ENCODE assay signal across 2 cellular contexts in the genomic region with DNA sequence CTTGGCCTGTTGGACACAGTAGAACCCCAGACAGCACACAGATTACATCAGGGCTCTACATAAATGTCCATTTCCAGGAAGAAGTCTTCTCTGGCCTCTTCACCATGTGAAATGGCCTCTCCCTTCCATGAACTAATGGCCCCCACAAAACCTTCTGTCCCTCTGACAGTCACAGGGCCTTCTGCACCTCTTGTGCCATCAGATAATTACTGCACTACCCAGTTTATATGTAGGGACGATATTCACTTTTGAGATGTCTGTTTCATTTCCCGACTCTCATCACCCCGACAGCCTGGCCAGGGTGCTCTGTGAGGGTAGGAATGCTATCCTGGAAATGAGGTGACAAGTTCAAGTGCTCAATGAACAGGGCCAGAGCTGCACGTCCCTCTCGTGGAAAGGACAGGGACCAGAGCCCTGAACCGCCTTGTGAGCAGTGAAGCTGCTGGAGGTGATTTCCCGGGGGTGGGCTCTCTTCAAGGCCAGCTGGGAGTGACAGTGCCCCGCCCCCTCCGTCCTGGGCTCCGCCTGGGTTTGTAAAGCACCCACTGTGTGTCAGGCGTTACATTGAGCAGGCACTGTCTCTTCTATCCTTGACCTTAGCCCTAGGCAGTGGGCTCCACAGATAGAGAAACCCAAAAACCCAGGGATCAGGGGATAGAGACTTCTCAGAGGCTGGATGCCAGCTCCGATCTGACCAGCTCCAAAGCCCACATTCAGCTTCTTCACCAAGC.
TF ChIP-seq lines count a peak whose summit lies in the region.

No MANE protein-coding gene starts in this region.

TF ChIP-seq in IMR-90, 13 proteins besides CTCF, POLR2A, EP300 and RAD21:
- no peak for TF ChIP-seq RFX5 (IDR thresholded peaks at IDR 0.05; ENCODE audit: low read depth, low read length)
- TF ChIP-seq MXI1 (IDR thresholded peaks at IDR 0.05; ENCODE audit: borderline replicate concordance, low read depth, low read length) = no peak
- no peak for TF ChIP-seq NFE2L2 (IDR thresholded peaks at IDR 0.05; ENCODE audit: low read depth, low read length)
- TF ChIP-seq CEBPB (IDR thresholded peaks at IDR 0.05; ENCODE audit: low read depth, low read length) = no peak
- TF ChIP-seq SMC3 (IDR thresholded peaks at IDR 0.05; ENCODE audit: low read depth, low read length) = no peak
- TF ChIP-seq RCOR1 (IDR thresholded peaks at IDR 0.05; ENCODE audit: insufficient replicate concordance, low read length) = no peak
- TF ChIP-seq, protein P1, sequence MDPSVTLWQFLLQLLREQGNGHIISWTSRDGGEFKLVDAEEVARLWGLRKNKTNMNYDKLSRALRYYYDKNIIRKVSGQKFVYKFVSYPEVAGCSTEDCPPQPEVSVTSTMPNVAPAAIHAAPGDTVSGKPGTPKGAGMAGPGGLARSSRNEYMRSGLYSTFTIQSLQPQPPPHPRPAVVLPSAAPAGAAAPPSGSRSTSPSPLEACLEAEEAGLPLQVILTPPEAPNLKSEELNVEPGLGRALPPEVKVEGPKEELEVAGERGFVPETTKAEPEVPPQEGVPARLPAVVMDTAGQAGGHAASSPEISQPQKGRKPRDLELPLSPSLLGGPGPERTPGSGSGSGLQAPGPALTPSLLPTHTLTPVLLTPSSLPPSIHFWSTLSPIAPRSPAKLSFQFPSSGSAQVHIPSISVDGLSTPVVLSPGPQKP (IDR thresholded peaks at IDR 0.05; ENCODE audit: borderline replicate concordance, low read depth, low read length) = no peak
- TF ChIP-seq MAZ (IDR thresholded peaks at IDR 0.05; ENCODE audit: borderline replicate concordance, low read depth, low read length) = no peak
- TF ChIP-seq BHLHE40 (IDR thresholded peaks at IDR 0.05; ENCODE audit: low read depth, low read length) = no peak
- no peak for TF ChIP-seq CHD1 (IDR thresholded peaks at IDR 0.05; ENCODE audit: low read depth, low read length)
- TF ChIP-seq MAFK (IDR thresholded peaks at IDR 0.05; ENCODE audit: low read depth, low read length) = no peak
- TF ChIP-seq, protein P2, sequence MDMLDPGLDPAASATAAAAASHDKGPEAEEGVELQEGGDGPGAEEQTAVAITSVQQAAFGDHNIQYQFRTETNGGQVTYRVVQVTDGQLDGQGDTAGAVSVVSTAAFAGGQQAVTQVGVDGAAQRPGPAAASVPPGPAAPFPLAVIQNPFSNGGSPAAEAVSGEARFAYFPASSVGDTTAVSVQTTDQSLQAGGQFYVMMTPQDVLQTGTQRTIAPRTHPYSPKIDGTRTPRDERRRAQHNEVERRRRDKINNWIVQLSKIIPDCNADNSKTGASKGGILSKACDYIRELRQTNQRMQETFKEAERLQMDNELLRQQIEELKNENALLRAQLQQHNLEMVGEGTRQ (IDR thresholded peaks at IDR 0.05; ENCODE audit: low read depth, low read length) = no peak
- no peak for TF ChIP-seq FOS (IDR thresholded peaks at IDR 0.05; ENCODE audit: low read depth, low read length)

TF ChIP-seq in K562, 482 proteins besides CTCF, POLR2A, EP300 and RAD21:
- TF ChIP-seq HCFC1 (IDR thresholded peaks at IDR 0.05; ENCODE audit: low read depth, low read length) (peak; percentile 14; the same call in 1 of the 2 replicates), MAFK (IDR thresholded peaks at IDR 0.05; ENCODE audit: low read length) (peak; percentile 1; the same call in 1 of the 2 replicates), PML (IDR thresholded peaks at IDR 0.05; ENCODE audit: low read length) (no peak), EWSR1 (IDR thresholded peaks at IDR 0.05; ENCODE audit: borderline replicate concordance, low read depth, partially characterized antibody) (no peak), BHLHE40 (IDR thresholded peaks at IDR 0.05; ENCODE audit: low read length) (peak; percentile 3; the same call in 1 of the 2 replicates), ATF7 (IDR thresholded peaks at IDR 0.05) (no peak), BRD9 (IDR thresholded peaks at IDR 0.05; ENCODE audit: low read depth, partially characterized antibody) (no peak), GTF2F1 (IDR thresholded peaks at IDR 0.05; ENCODE audit: low read depth, low read length) (peak; percentile 63), PYGO2 (tag; IDR thresholded peaks at IDR 0.05) (no peak), GATA2 (CRISPR knock-in tag; IDR thresholded peaks at IDR 0.05) (no peak), ZFP36 (IDR thresholded peaks at IDR 0.05; ENCODE audit: low read depth, low read length, partially characterized antibody) (no peak)
- TF ChIP-seq, protein P3, sequence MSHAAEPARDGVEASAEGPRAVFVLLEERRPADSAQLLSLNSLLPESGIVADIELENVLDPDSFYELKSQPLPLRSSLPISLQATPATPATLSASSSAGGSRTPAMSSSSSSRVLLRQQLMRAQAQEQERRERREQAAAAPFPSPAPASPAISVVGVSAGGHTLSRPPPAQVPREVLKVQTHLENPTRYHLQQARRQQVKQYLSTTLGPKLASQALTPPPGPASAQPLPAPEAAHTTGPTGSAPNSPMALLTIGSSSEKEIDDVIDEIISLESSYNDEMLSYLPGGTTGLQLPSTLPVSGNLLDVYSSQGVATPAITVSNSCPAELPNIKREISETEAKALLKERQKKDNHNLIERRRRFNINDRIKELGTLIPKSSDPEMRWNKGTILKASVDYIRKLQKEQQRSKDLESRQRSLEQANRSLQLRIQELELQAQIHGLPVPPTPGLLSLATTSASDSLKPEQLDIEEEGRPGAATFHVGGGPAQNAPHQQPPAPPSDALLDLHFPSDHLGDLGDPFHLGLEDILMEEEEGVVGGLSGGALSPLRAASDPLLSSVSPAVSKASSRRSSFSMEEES (CRISPR knock-in tag; IDR thresholded peaks at IDR 0.05) = no peak
- TF ChIP-seq, protein P4, sequence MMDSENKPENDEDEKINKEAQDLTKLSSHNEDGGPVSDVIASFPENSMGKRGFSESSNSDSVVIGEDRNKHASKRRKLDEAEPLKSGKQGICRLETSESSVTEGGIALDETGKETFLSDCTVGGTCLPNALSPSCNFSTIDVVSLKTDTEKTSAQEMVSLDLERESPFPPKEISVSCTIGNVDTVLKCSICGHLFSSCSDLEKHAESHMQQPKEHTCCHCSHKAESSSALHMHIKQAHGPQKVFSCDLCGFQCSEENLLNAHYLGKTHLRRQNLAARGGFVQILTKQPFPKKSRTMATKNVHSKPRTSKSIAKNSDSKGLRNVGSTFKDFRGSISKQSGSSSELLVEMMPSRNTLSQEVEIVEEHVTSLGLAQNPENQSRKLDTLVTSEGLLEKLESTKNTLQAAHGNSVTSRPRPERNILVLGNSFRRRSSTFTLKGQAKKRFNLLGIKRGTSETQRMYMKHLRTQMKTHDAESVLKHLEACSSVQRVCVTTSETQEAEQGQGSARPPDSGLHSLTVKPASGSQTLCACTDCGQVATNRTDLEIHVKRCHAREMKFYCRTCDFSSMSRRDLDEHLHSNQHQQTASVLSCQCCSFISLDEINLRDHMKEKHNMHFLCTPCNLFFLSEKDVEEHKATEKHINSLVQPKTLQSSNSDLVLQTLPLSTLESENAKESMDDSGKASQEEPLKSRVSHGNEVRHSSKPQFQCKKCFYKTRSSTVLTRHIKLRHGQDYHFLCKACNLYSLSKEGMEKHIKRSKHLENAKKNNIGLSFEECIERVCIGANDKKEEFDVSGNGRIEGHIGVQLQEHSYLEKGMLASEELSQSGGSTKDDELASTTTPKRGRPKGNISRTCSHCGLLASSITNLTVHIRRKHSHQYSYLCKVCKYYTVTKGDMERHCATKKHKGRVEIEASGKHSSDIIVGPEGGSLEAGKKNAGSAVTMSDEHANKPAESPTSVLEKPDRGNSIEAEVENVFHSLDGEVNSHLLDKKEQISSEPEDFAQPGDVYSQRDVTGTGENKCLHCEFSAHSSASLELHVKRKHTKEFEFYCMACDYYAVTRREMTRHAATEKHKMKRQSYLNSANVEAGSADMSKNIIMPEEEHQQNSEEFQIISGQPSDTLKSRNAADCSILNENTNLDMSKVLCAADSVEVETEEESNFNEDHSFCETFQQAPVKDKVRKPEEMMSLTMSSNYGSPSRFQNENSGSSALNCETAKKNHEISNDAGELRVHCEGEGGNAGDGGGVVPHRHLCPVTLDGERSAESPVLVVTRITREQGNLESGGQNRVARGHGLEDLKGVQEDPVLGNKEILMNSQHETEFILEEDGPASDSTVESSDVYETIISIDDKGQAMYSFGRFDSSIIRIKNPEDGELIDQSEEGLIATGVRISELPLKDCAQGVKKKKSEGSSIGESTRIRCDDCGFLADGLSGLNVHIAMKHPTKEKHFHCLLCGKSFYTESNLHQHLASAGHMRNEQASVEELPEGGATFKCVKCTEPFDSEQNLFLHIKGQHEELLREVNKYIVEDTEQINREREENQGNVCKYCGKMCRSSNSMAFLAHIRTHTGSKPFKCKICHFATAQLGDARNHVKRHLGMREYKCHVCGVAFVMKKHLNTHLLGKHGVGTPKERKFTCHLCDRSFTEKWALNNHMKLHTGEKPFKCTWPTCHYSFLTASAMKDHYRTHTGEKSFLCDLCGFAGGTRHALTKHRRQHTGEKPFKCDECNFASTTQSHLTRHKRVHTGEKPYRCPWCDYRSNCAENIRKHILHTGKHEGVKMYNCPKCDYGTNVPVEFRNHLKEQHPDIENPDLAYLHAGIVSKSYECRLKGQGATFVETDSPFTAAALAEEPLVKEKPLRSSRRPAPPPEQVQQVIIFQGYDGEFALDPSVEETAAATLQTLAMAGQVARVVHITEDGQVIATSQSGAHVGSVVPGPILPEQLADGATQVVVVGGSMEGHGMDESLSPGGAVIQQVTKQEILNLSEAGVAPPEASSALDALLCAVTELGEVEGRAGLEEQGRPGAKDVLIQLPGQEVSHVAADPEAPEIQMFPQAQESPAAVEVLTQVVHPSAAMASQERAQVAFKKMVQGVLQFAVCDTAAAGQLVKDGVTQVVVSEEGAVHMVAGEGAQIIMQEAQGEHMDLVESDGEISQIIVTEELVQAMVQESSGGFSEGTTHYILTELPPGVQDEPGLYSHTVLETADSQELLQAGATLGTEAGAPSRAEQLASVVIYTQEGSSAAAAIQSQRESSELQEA (IDR thresholded peaks at IDR 0.05; ENCODE audit: low read depth) = no peak
- TF ChIP-seq, protein P5, sequence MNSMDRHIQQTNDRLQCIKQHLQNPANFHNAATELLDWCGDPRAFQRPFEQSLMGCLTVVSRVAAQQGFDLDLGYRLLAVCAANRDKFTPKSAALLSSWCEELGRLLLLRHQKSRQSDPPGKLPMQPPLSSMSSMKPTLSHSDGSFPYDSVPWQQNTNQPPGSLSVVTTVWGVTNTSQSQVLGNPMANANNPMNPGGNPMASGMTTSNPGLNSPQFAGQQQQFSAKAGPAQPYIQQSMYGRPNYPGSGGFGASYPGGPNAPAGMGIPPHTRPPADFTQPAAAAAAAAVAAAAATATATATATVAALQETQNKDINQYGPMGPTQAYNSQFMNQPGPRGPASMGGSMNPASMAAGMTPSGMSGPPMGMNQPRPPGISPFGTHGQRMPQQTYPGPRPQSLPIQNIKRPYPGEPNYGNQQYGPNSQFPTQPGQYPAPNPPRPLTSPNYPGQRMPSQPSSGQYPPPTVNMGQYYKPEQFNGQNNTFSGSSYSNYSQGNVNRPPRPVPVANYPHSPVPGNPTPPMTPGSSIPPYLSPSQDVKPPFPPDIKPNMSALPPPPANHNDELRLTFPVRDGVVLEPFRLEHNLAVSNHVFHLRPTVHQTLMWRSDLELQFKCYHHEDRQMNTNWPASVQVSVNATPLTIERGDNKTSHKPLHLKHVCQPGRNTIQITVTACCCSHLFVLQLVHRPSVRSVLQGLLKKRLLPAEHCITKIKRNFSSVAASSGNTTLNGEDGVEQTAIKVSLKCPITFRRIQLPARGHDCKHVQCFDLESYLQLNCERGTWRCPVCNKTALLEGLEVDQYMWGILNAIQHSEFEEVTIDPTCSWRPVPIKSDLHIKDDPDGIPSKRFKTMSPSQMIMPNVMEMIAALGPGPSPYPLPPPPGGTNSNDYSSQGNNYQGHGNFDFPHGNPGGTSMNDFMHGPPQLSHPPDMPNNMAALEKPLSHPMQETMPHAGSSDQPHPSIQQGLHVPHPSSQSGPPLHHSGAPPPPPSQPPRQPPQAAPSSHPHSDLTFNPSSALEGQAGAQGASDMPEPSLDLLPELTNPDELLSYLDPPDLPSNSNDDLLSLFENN (IDR thresholded peaks at IDR 0.05; ENCODE audit: low read depth in 2 of 2, low read length in 2 of 2) = 0 out of 4 replicates have a peak, but pooled peaks of 1 of the 2 experiments have one; percentile 17
- TF ChIP-seq, protein P6, sequence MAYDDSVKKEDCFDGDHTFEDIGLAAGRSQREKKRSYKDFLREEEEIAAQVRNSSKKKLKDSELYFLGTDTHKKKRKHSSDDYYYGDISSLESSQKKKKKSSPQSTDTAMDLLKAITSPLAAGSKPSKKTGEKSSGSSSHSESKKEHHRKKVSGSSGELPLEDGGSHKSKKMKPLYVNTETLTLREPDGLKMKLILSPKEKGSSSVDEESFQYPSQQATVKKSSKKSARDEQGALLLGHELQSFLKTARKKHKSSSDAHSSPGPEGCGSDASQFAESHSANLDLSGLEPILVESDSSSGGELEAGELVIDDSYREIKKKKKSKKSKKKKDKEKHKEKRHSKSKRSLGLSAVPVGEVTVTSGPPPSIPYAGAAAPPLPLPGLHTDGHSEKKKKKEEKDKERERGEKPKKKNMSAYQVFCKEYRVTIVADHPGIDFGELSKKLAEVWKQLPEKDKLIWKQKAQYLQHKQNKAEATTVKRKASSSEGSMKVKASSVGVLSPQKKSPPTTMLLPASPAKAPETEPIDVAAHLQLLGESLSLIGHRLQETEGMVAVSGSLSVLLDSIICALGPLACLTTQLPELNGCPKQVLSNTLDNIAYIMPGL (CRISPR knock-in tag; IDR thresholded peaks at IDR 0.05) = peak; percentile 43; the same call in 1 of the 2 replicates
TF ChIP-seq in K562: peak in this region for 6.
